ENCODE assay signal across 14 cellular contexts in genomic region chr16:70725024-70725911, GRCh38. TPM values are rescaled to one million over a fixed set of nuclear protein-coding genes. Genes with fewer than 3 reads are reported as not detected.
DNase-seq lines count a peak whose midpoint lies in the region; ATAC-seq and TF ChIP-seq lines count a peak whose summit lies in the region.
"Had no signal": no experiment of that assay in that cellular context is flagged by ENCODE, and none has a peak within 500 bp of the region (broad histone marks: within the 10 kb centered on the region; RNA-seq: fewer than 3 reads in every experiment).

No MANE protein-coding gene starts in this region.

- WGBS in IMR-90 (ENCODE audit: extremely low coverage in 2 of 2, insufficient read length in 1 of 2), 2 experiments: 48% methylated on average over 3 of the region's 22 CpGs; no CpG with 5 or more reads in 1 of the 2 experiments
- 71 to 74% methylated on average over 22 of the region's 22 CpGs for WGBS in esophagus, 2 donors
- 80 to 86% (median 84%) methylated on average over 21 to 22 of the region's 22 CpGs for WGBS in spleen, 5 donors

- 0 out of 2 replicates have a peak overlapping the region, but pooled peaks have one; percentile 1 for H3K23ac ChIP-seq in IMR-90 (ENCODE audit: low read depth, low read length)

- H3K4me1 ChIP-seq in IMR-90 (ENCODE audit: control insufficient read depth, insufficient read depth, low read length) (peaks cover 13% of the 10 kb centered on the region), esophagus (ENCODE audit: control insufficient read depth in 2 of 2, insufficient read depth in 2 of 2, low read length in 1 of 2) (peaks cover 6 to 10% of the 10 kb centered on the region in 2 donors), lower lobe of right lung (peaks cover 45% of the 10 kb centered on the region), spleen (peaks cover 0 to 30% (median 3%) of the 10 kb centered on the region in 6 donors)
- H3K4me1 ChIP-seq: SJSA1 had no signal

- H2BK20ac ChIP-seq in IMR-90 (ENCODE audit: low read depth, low read length): no peak overlapping the region

- H2BK120ac ChIP-seq in IMR-90 (ENCODE audit: low read depth, low read length): peak overlapping the region; percentile 49; the same call in 1 of the 2 replicates

- CTCF ChIA-PET in IMR-90 (lab: Yijun Ruan, JAX): interaction anchor here (0.7 kb wide), 1 partner anchor 54 kb away, joined by 3 read pairs; no protein-coding TSS in a partner anchor

- H2BK15ac ChIP-seq in IMR-90 (ENCODE audit: low read depth, low read length): no peak overlapping the region

- H4K5ac ChIP-seq in IMR-90 (ENCODE audit: low read depth, low read length): peak overlapping the region; percentile 47

- ATAC-seq in IMR-90 (ENCODE audit: low read depth) (peak; percentile 38), lower lobe of right lung (peak; percentile 86 to 89), HG03354 (IDR thresholded peaks at IDR 0.05; ENCODE audit: poor library complexity, severe bottlenecking, unreplicated experiment) (no peak), GM21619 (IDR thresholded peaks at IDR 0.05; ENCODE audit: unreplicated experiment) (no peak)

- H3K4ac ChIP-seq in IMR-90 (ENCODE audit: low read depth, low read length): peak overlapping the region; percentile 68

- peak overlapping the region; percentile 12; the same call in 1 of the 2 replicates for H3K9ac ChIP-seq in IMR-90 (ENCODE audit: low read depth, low read length)
- H3K9ac ChIP-seq: BLaER1 treated with 17β-estradiol and CSF1 and Interleukin-3, amounts not matched to agents 10 nM and 100 nM had no signal

- H4K91ac ChIP-seq in IMR-90 (ENCODE audit: insufficient read depth, low read depth, low read length): peak overlapping the region; percentile 39

- peak overlapping the region; percentile 16; the same call in 1 of the 2 replicates for H2AK5ac ChIP-seq in IMR-90 (ENCODE audit: low read depth, low read length)

- peak overlapping the region; percentile 68 for H3K14ac ChIP-seq in IMR-90 (replicated peaks; ENCODE audit: low read depth, low read length)

- H3K56ac ChIP-seq in IMR-90 (ENCODE audit: extremely low read depth, insufficient read depth, low read length): no peak overlapping the region

- H4K8ac ChIP-seq in IMR-90 (ENCODE audit: low read depth in 2 of 2, low read length in 2 of 2): peak overlapping the region; percentile 73 to 83; a peak in 3 of 4 replicates

- H3K9me3 ChIP-seq in IMR-90 (ENCODE audit: control insufficient read depth, insufficient read depth, low read length) (no peaks in the 10 kb centered on the region), esophagus (ENCODE audit: control insufficient read depth in 2 of 2, insufficient read depth in 1 of 2, low read depth in 1 of 2, low read length in 1 of 2) (no peaks in the 10 kb centered on the region), lower lobe of right lung (no peaks in the 10 kb centered on the region), spleen (no peaks in the 10 kb centered on the region)
- H3K9me3 ChIP-seq: SJSA1 had no signal

- H3K36me3 ChIP-seq in IMR-90 (ENCODE audit: control insufficient read depth, insufficient read depth, low read length) (peaks cover 10% of the 10 kb centered on the region; the same call in 1 of the 2 replicates), esophagus (ENCODE audit: control insufficient read depth in 2 of 2, insufficient read depth in 2 of 2, low read length in 1 of 2) (peaks cover 0 to 16% of the 10 kb centered on the region in 2 donors), lower lobe of right lung (peaks cover 21% of the 10 kb centered on the region), spleen (peaks cover 0 to 100% (median 36%) of the 10 kb centered on the region in 6 donors)

- no peak for TF ChIP-seq CTCF in IMR-90 (conservative IDR thresholded peaks at IDR 0.05; ENCODE audit: low read depth, low read length)
- TF ChIP-seq CTCF in lower lobe of right lung (IDR thresholded peaks at IDR 0.05): no peak
- TF ChIP-seq CTCF in spleen (IDR thresholded peaks at IDR 0.05 in 8 of 11, conservative IDR thresholded peaks at IDR 0.05 in 3 of 11): no peak

- no peak for DNase-seq in IMR-90
- peak; percentile 81 for DNase-seq in lower lobe of right lung
- DNase-seq in spleen: no peak
- DNase-seq in mucosa of gallbladder (ENCODE audit: low spot score): no peak
- no peak for DNase-seq in NCI-H2081 (lab: John Stamatoyannopoulos, UW)
- DNase-seq: activated CD4-positive, alpha-beta T cell treated with anti-CD3 and anti-CD28 coated beads, Interleukin-2, amount 10 ng/mL, durations not matched to agents 24 days and 14 days; KG1; NCI-H446; stimulated activated CD4-positive, alpha-beta T cell treated with anti-CD3 and anti-CD28 coated beads, Interleukin-4, amount 100 ng/mL, for 1 hour had no signal

- H2BK5ac ChIP-seq in IMR-90 (ENCODE audit: low read depth, low read length, poor library complexity, severe bottlenecking): no peak overlapping the region

- peak overlapping the region; percentile 9 for H2AFZ ChIP-seq in IMR-90 (replicated peaks; ENCODE audit: low read length, poor library complexity)

- no peaks in the 10 kb centered on the region for H4K20me1 ChIP-seq in IMR-90 (ENCODE audit: insufficient read depth, low read length)

- POLR2A ChIA-PET in IMR-90 (lab: Charles Lee; ENCODE audit: unreplicated experiment): no interaction called here

- H3K18ac ChIP-seq in IMR-90 (ENCODE audit: low read depth, low read length): peak overlapping the region; percentile 31

- no peaks in the 10 kb centered on the region for H3K9me1 ChIP-seq in IMR-90 (ENCODE audit: insufficient read depth, low read length)

- H3K27me3 ChIP-seq in IMR-90 (ENCODE audit: control insufficient read depth, insufficient read depth, low read length) (no peaks in the 10 kb centered on the region), esophagus (ENCODE audit: control insufficient read depth in 1 of 2, insufficient read depth in 2 of 2, low read length in 2 of 2) (no peaks in the 10 kb centered on the region), lower lobe of right lung (ENCODE audit: low read depth) (no peaks in the 10 kb centered on the region), spleen (replicated peaks in 1 of 7) (no peaks in the 10 kb centered on the region)
- H3K27me3 ChIP-seq: BLaER1 treated with 17β-estradiol and CSF1 and Interleukin-3, amounts not matched to agents 10 nM and 100 nM; SJSA1 had no signal

- in situ Hi-C loops in IMR-90 (cut with MboI; ENCODE audit: low sequenced_read_pairs): no loop called here

- intact Hi-C loops in IMR-90 (cut with micrococcal nuclease): no loop called here
- intact Hi-C loops in lower lobe of right lung (cut with DNase I): no loop called here
- intact Hi-C loops in spleen (cut with DNase I; ENCODE audit: low total_unique reads): no loop called here

- H3K4me3 ChIP-seq in IMR-90 (ENCODE audit: insufficient read depth, low read depth, low read length): no peak overlapping the region
- H3K4me3 ChIP-seq in esophagus (ENCODE audit: low read depth in 1 of 2, low read length in 2 of 2): no peak overlapping the region
- H3K4me3 ChIP-seq in lower lobe of right lung: no peak overlapping the region
- H3K4me3 ChIP-seq in spleen: no peak overlapping the region
- H3K4me3 ChIP-seq: BLaER1 treated with 17β-estradiol and CSF1 and Interleukin-3, amounts not matched to agents 10 nM and 100 nM; SJSA1 had no signal

- peaks cover 0 to 10% of the 10 kb centered on the region in 2 experiments; a peak in 2 of 4 replicates for H3K79me1 ChIP-seq in IMR-90 (ENCODE audit: low read depth in 1 of 2, low read length in 2 of 2)

- dilution Hi-C loops in IMR-90 (cut with HindIII; ENCODE audit: low sequenced_read_pairs, unreplicated experiment): no loop called here

- no peak overlapping the region; the same call in 1 of the 2 replicates for H3K4me2 ChIP-seq in IMR-90 (ENCODE audit: low read depth, low read length)

- no TSS peak for BruUV-seq in IMR-90 (replicated peaks; lab: Mats Ljungman, UMichigan)

- no peak for TF ChIP-seq RAD21 in IMR-90 (IDR thresholded peaks at IDR 0.05; ENCODE audit: low read length)

- H3K27ac ChIP-seq in IMR-90 (ENCODE audit: insufficient read depth, low read length): peak overlapping the region; percentile 60; the same call in 1 of the 2 replicates
- H3K27ac ChIP-seq in esophagus (ENCODE audit: low read depth in 2 of 2, low read length in 1 of 2): peak overlapping the region; percentile 77 to 89
- peak overlapping the region; percentile 83 for H3K27ac ChIP-seq in lower lobe of right lung
- H3K27ac ChIP-seq in spleen: peak overlapping the region in 7 of 8 donors; percentile 45 to 75 (median 71)
- H3K27ac ChIP-seq: BLaER1 treated with 17β-estradiol and CSF1 and Interleukin-3, amounts not matched to agents 10 nM and 100 nM; SJSA1 had no signal

- no peak for TF ChIP-seq POLR2A in IMR-90 (IDR thresholded peaks at IDR 0.05; ENCODE audit: low read depth, low read length)
- TF ChIP-seq POLR2A in spleen (IDR thresholded peaks at IDR 0.05): no peak

- H2AK9ac ChIP-seq in IMR-90 (replicated peaks; ENCODE audit: low read depth, low read length, poor library complexity): peak overlapping the region; percentile 73

TF ChIP-seq in IMR-90, 13 proteins besides CTCF, POLR2A, EP300 and RAD21:
- no peak for TF ChIP-seq ELK1 (IDR thresholded peaks at IDR 0.05; ENCODE audit: borderline replicate concordance, low read depth, low read length)
- no peak for TF ChIP-seq FOS (IDR thresholded peaks at IDR 0.05; ENCODE audit: low read depth, low read length)
- TF ChIP-seq RFX5 (IDR thresholded peaks at IDR 0.05; ENCODE audit: low read depth, low read length): no peak
- TF ChIP-seq MAFK (IDR thresholded peaks at IDR 0.05; ENCODE audit: low read depth, low read length): no peak
- TF ChIP-seq NFE2L2 (IDR thresholded peaks at IDR 0.05; ENCODE audit: low read depth, low read length): no peak
- no peak for TF ChIP-seq MAZ (IDR thresholded peaks at IDR 0.05; ENCODE audit: borderline replicate concordance, low read depth, low read length)
TF ChIP-seq in IMR-90: peak in this region for 0.

RNA-seq across cellular contexts. Expression of gene MTSS2, which starts 39.4 kb away (rescaled TPM):
- total RNA-seq in IMR-90 (2012; rRNA removed) (8.9 and 9.1 TPM in 2 replicates), lower lobe of right lung (60.8 TPM), spleen (100 to 1,000 TPM in 3 of 7 donors, 10 to 100 TPM in 4; 40.6 to 116 (median 94.6) TPM), mucosa of gallbladder (113 TPM)
- polyA plus RNA-seq in IMR-90 (2012; rRNA removed) (86.2 and 108 TPM in 2 replicates), esophagus (10 to 100 TPM; 27.4 to 62.9 TPM), spleen (10 to 100 TPM in 2 of 3 donors, 1 to 10 TPM in 1; 9.0 to 66.7 (median 12.2) TPM)
- polyA plus RNA-seq in IMR-90 (2012; cell fraction: cytosol; rRNA removed): 69.9 and 88.4 TPM in 2 replicates
- polyA plus RNA-seq in IMR-90 (2012; cell fraction: nucleus; rRNA removed; ENCODE audit: low replicate concordance): 148 and 251 TPM in 2 replicates

Comparison
In these comparisons a context has a peak if more than half of its experiments do, and no peak if none do; other contexts are left out.
1. ATAC-seq: peak in IMR-90 (single experiment) and lower lobe of right lung (2 of 2); none in HG03354 (single experiment) and GM21619 (single experiment).
2. Peak in every context shown above with its lines, with median percentiles within 50 percentile points of each other: H3K27ac ChIP-seq.